ENCODE assay signal across 15 cellular contexts in the genomic region with DNA sequence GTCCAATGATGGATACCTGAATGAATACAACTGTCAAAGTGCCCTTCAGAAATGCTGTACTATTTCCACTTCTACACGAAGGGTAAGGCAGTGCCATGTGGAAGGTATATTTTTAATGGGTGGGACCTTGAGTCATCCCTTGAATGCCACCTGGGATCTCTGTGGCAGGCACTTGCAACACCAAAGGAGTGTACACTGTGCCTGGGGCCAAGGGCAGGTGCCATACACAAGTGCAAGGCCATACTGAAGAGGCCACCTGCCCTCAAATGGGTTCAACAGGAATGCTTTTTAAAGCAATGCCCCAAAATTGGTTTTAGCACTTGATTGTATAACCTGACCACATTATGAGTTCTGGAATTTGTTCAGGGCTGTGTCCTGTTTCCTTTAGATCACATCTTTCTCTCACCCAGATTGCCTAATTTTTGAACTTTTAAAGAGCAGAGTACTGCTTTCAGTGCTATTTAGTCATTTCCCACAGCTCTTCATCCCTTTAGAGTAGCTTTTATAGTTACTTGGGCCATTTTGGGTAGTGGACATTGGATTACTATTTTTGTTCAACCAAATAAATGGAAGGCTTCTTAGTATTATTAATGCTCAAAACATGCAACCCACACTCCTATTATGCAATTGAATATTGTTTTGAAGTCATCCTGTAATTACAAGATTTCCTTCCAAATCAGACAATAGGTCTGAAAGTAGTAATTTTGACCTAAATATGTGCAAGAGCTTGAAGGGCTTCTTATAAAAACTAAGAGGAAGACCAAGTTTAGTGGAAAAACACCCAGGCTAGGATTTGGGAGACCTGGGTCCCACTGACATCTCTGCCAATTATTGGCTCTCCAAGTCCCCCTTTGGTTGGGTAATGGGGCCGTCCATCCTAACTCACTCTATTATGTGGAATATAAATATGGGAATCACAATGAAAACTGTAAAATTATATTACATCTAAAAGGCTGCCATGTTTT. TPM values are rescaled to one million over a fixed set of nuclear protein-coding genes. Genes with fewer than 3 reads are reported as not detected.
DNase-seq lines count a peak whose midpoint lies in the region; ATAC-seq and TF ChIP-seq lines count a peak whose summit lies in the region.
"Had no signal": no experiment of that assay in that cellular context is flagged by ENCODE, and none has a peak within 500 bp of the region (broad histone marks: within the 10 kb centered on the region; RNA-seq: fewer than 3 reads in every experiment).

No MANE protein-coding gene starts in this region.

- TF ChIP-seq POLR2A in gastroesophageal sphincter (IDR thresholded peaks at IDR 0.05): no peak

- WGBS in gastroesophageal sphincter (ENCODE audit: low coverage in 1 of 2), 2 donors: 75 to 80% methylated on average over 2 of the region's 2 CpGs

- ATAC-seq in gastroesophageal sphincter (peak; percentile 65), sciatic nerve (peak; percentile 66)

- no peaks in the 10 kb centered on the region for H3K27me3 ChIP-seq in BJ (ENCODE audit: control insufficient read depth, insufficient read depth, low read length)
- no peaks in the 10 kb centered on the region for H3K27me3 ChIP-seq in brain microvascular endothelial cell (replicated peaks)
- no peaks in the 10 kb centered on the region for H3K27me3 ChIP-seq in gastroesophageal sphincter
- H3K27me3 ChIP-seq: BE2C, SJCRH30 had no signal

- TF ChIP-seq CTCF in BJ (IDR thresholded peaks at IDR 0.05; ENCODE audit: insufficient read depth, low read depth, low read length) (no peak), brain microvascular endothelial cell (IDR thresholded peaks at IDR 0.05; ENCODE audit: low read depth, low read length, missing control alignments) (no peak), gastroesophageal sphincter (IDR thresholded peaks at IDR 0.05) (no peak)

- no peaks in the 10 kb centered on the region for H3K4me1 ChIP-seq in gastroesophageal sphincter
- H3K4me1 ChIP-seq: BE2C, SJCRH30 had no signal

- no peaks in the 10 kb centered on the region for H3K9me3 ChIP-seq in gastroesophageal sphincter
- H3K9me3 ChIP-seq: BE2C, SJCRH30 had no signal

- H3K4me3 ChIP-seq in BJ (ENCODE audit: low read depth, low read length) (no peak overlapping the region), brain microvascular endothelial cell (ENCODE audit: low read depth, low read length) (no peak overlapping the region), gastroesophageal sphincter (no peak overlapping the region)
- H3K4me3 ChIP-seq: SJCRH30 had no signal

- H3K27ac ChIP-seq in brain microvascular endothelial cell (peak overlapping the region; percentile 1), gastroesophageal sphincter (peak overlapping the region in 1 of 4 donors; percentile 36)
- H3K27ac ChIP-seq: SJCRH30 had no signal

- POLR2A ChIA-PET in BJ (lab: Charles Lee): interaction anchor here (0.5 to 0.7 kb wide), 2 partner anchors 155 to 230 kb away, joined by 3 read pairs; no protein-coding TSS in a partner anchor

- CTCF ChIA-PET in BJ (lab: Yijun Ruan, JAX): interaction anchor here (0.8 to 1.3 kb wide), 4 partner anchors 12 to 242 kb away, joined by 3 to 5 read pairs (median 4); no protein-coding TSS in a partner anchor

- intact Hi-C loops in sciatic nerve (cut with DNase I): no loop called here

- H3K36me3 ChIP-seq in BJ (ENCODE audit: control insufficient read depth, insufficient read depth, low read length) (no peaks in the 10 kb centered on the region), brain microvascular endothelial cell (replicated peaks) (no peaks in the 10 kb centered on the region), gastroesophageal sphincter (no peaks in the 10 kb centered on the region)
- H3K36me3 ChIP-seq: BE2C, SJCRH30 had no signal

- in situ Hi-C loops in brain microvascular endothelial cell (cut with HindIII; ENCODE audit: low pct_ligation_motif_present, low sequenced_read_pairs): no loop called here

- TF ChIP-seq EP300 in gastroesophageal sphincter (IDR thresholded peaks at IDR 0.05): no peak

- DNase-seq in BJ (ENCODE audit: low read depth) (peak; percentile 27), brain microvascular endothelial cell (no peak), sciatic nerve (ENCODE audit: low spot score) (no peak), SHP77 treated with DMSO at 0.1 percent for 48 hours (lab: John Stamatoyannopoulos, UW) (no peak), NOMO-1 treated with dmso at 0.1 percent for 144 hours (lab: John Stamatoyannopoulos, UW; ENCODE audit: unreplicated experiment) (no peak), NOMO-1 treated with DMSO at 0.1 percent for 48 hours (lab: John Stamatoyannopoulos, UW; ENCODE audit: unreplicated experiment) (no peak), COR-L47 (lab: John Stamatoyannopoulos, UW) (no peak)
- DNase-seq: BE2C, DMS 273 treated with DMSO at 0.1 percent for 48 hours, H7, NCI-H1436, NCI-H2081, NCI-H510A treated with DMSO at 0.1 percent for 48 hours, SJCRH30 had no signal

RNA-seq across cellular contexts. Expression of gene LEPR, which starts 57.2 kb away (rescaled TPM):
- polyA plus RNA-seq in BJ (2011; rRNA removed): 7.4 and 14.9 TPM in 2 replicates
- 6.3 TPM in 2 replicates for polyA minus RNA-seq in BJ (2011; rRNA and poly(A)+ RNA removed)
- total RNA-seq in gastroesophageal sphincter (10 to 100 TPM; 11.0 to 51.1 (median 15.0) TPM), sciatic nerve (138 TPM)

RNA-seq across cellular contexts. Expression of gene LEPROT, which starts 57.2 kb away (rescaled TPM):
- 66.2 and 95.5 TPM in 2 replicates for polyA plus RNA-seq in BJ (2011; rRNA removed)
- polyA minus RNA-seq in BJ (2011; rRNA and poly(A)+ RNA removed): 53.4 and 57.9 TPM in 2 replicates
- 100 to 1,000 TPM in 1 of 4 donors, 10 to 100 TPM in 3; 66.3 to 106 (median 72.9) TPM for total RNA-seq in gastroesophageal sphincter
- 97.5 TPM for total RNA-seq in sciatic nerve
